ENCODE assay signal across 11 cellular contexts in genomic region chr12:86264451-86265328, GRCh38. TPM values are rescaled to one million over a fixed set of nuclear protein-coding genes. Genes with fewer than 3 reads are reported as not detected.
DNase-seq lines count a peak whose midpoint lies in the region; ATAC-seq and TF ChIP-seq lines count a peak whose summit lies in the region.
"Had no signal": no experiment of that assay in that cellular context is flagged by ENCODE, and none has a peak within 500 bp of the region (broad histone marks: within the 10 kb centered on the region; RNA-seq: fewer than 3 reads in every experiment).

No MANE protein-coding gene starts in this region.

- H3K4me1 ChIP-seq in HUES48 (ENCODE audit: control insufficient read depth, insufficient read depth, low read length): peaks cover 27% of the 10 kb centered on the region
- H3K4me1 ChIP-seq in Peyer's patch: no peaks in the 10 kb centered on the region
- no peaks in the 10 kb centered on the region for H3K4me1 ChIP-seq in hepatocyte (ENCODE audit: insufficient read depth)
- H3K4me1 ChIP-seq in rectal smooth muscle tissue (ENCODE audit: control insufficient read depth, insufficient read depth, low read length): no peaks in the 10 kb centered on the region

- H3K27ac ChIP-seq in HUES48 (ENCODE audit: low read depth, low read length) (no peak overlapping the region), Peyer's patch (peak overlapping the region in 1 of 4 donors; percentile 43), hepatocyte (no peak overlapping the region), rectal smooth muscle tissue (ENCODE audit: low read depth, low read length) (no peak overlapping the region)

- H3K36me3 ChIP-seq in HUES48 (ENCODE audit: control insufficient read depth, insufficient read depth, low read length): no peaks in the 10 kb centered on the region
- H3K36me3 ChIP-seq in Peyer's patch: no peaks in the 10 kb centered on the region
- no peaks in the 10 kb centered on the region for H3K36me3 ChIP-seq in hepatocyte (replicated peaks; ENCODE audit: insufficient read depth, low read depth)
- H3K36me3 ChIP-seq in rectal smooth muscle tissue (ENCODE audit: control insufficient read depth, insufficient read depth, low read length): no peaks in the 10 kb centered on the region

- ATAC-seq in HG03469 (IDR thresholded peaks at IDR 0.05; ENCODE audit: unreplicated experiment): no peak
- ATAC-seq: naive thymus-derived CD8-positive, alpha-beta T cell had no signal

- H4K20me1 ChIP-seq in hepatocyte (ENCODE audit: insufficient read depth, poor library complexity, severe bottlenecking): no peaks in the 10 kb centered on the region

- peak overlapping the region; percentile 66 for H3K4me2 ChIP-seq in hepatocyte

- no peaks in the 10 kb centered on the region for H3K9me3 ChIP-seq in HUES48 (ENCODE audit: control insufficient read depth, insufficient read depth, low read length)
- H3K9me3 ChIP-seq in Peyer's patch: no peaks in the 10 kb centered on the region
- no peaks in the 10 kb centered on the region for H3K9me3 ChIP-seq in hepatocyte (ENCODE audit: low read depth)

- in situ Hi-C loops in G401 (cut with HindIII; ENCODE audit: low sequenced_read_pairs): no loop called here

- H2AFZ ChIP-seq in hepatocyte: no peak overlapping the region

- H3K4me3 ChIP-seq in HUES48 (ENCODE audit: low read depth, low read length) (peak overlapping the region; percentile 78), Peyer's patch (peak overlapping the region in 3 of 4 donors; percentile 12 to 46 (median 42)), hepatocyte (no peak overlapping the region), rectal smooth muscle tissue (ENCODE audit: low read length) (peak overlapping the region; percentile 4)

- DNase-seq in Peyer's patch (peak in 2 of 3 donors; percentile 44 to 58), hepatocyte (ENCODE audit: low spot score) (peak; percentile 17), G401 (ENCODE audit: low spot score) (no peak), EL (no peak), epidermal melanocyte (ENCODE audit: insufficient read length, low spot score) (no peak)
- DNase-seq: DMS 273 treated with DMSO at 0.1 percent for 48 hours; effector CD4-positive, alpha-beta T cell; naive thymus-derived CD8-positive, alpha-beta T cell had no signal

- TF ChIP-seq CTCF in Peyer's patch (IDR thresholded peaks at IDR 0.05) (no peak), hepatocyte (IDR thresholded peaks at IDR 0.05; ENCODE audit: poor library complexity) (no peak)

- 69% methylated on average over 37 of the region's 38 CpGs for WGBS in hepatocyte (ENCODE audit: low lambda C conversion rate, missing lambda C conversion rate)

- no peaks in the 10 kb centered on the region for H3K79me2 ChIP-seq in hepatocyte

- no peak for TF ChIP-seq POLR2A in Peyer's patch (IDR thresholded peaks at IDR 0.05)

- no peaks in the 10 kb centered on the region for H3K27me3 ChIP-seq in HUES48 (ENCODE audit: control insufficient read depth, insufficient read depth, low read length)
- H3K27me3 ChIP-seq in Peyer's patch: no peaks in the 10 kb centered on the region
- no peaks in the 10 kb centered on the region for H3K27me3 ChIP-seq in hepatocyte
- no peaks in the 10 kb centered on the region for H3K27me3 ChIP-seq in rectal smooth muscle tissue (ENCODE audit: control insufficient read depth, insufficient read depth, low read length)

- H3K9ac ChIP-seq in HUES48 (ENCODE audit: low read depth, low read length) (no peak overlapping the region), rectal smooth muscle tissue (ENCODE audit: low read length) (no peak overlapping the region)

- no peaks in the 10 kb centered on the region for H3K9me2 ChIP-seq in hepatocyte (replicated peaks; ENCODE audit: insufficient read depth)

RNA-seq across cellular contexts. Expression of gene MGAT4C, which starts 8.5 kb away (rescaled TPM):
- 1 to 10 TPM in 1 of 4 donors, under 1 TPM in 3; under 0.01 to 2.5 (median 0.22) TPM for total RNA-seq in Peyer's patch
- 2.6 and 2.9 TPM in 2 replicates for total RNA-seq in hepatocyte
- polyA plus RNA-seq in hepatocyte: 4.8 and 4.9 TPM in 2 replicates
- total RNA-seq in G401 (2014; rRNA removed; shearing (Covaris generic)): 0.18 TPM in 1 of 2 replicates, not detected in the other
- total RNA-seq: naive thymus-derived CD8-positive, alpha-beta T cell had no signal
- polyA plus RNA-seq: naive thymus-derived CD8-positive, alpha-beta T cell had no signal

Comparison
In these comparisons a context has a peak if more than half of its experiments do, and no peak if none do; other contexts are left out.
1. DNase-seq: peak in Peyer's patch (2 of 3) and hepatocyte (single experiment); none in G401 (single experiment), EL (single experiment) and epidermal melanocyte (single experiment).